17 cellular contexts compared by ENCODE assay signal in genomic region chr12:132205271-132206092, GRCh38.
DNase-seq lines count a peak whose midpoint lies in the region; ATAC-seq, FAIRE-seq and TF ChIP-seq lines count a peak whose summit lies in the region.
"Had no signal": no experiment of that assay in that cellular context is flagged by ENCODE, and none has a peak within 500 bp of the region (broad histone marks: within the 10 kb centered on the region; RNA-seq: fewer than 3 reads in every experiment).

No MANE protein-coding gene starts in this region.

- H3K27me3 ChIP-seq in GM12878 (replicated peaks in 1 of 2; ENCODE audit: control insufficient read depth in 2 of 2, insufficient read depth in 2 of 2, low read length in 1 of 2): peaks cover 0 to 5% of the 10 kb centered on the region in 2 experiments; a peak in 3 of 4 replicates
- peaks cover 15% of the 10 kb centered on the region for H3K27me3 ChIP-seq in MM.1S (replicated peaks; ENCODE audit: insufficient read depth, low read length)

- intact Hi-C loops in GM12878 (cut with micrococcal nuclease; ENCODE audit: unreplicated experiment) (no loop called here), CD14-positive monocyte (cut with micrococcal nuclease) (no loop called here)

- peaks cover 56% of the 10 kb centered on the region for H3K27me3 Mint-ChIP-seq in stimulated activated naive CD8-positive, alpha-beta T cell treated with anti-CD3 and anti-CD28 coated beads, Interleukin-15, amount 100 ng/mL, for 72 hours
- H3K27me3 Mint-ChIP-seq in nephron (ENCODE audit: low read depth) (peaks cover 83% of the 10 kb centered on the region), CD14-positive monocyte (ENCODE audit: low read depth in 3 of 3) (peaks cover 34 to 45% (median 40%) of the 10 kb centered on the region in 3 donors)

- H3K4me3 ChIP-seq in GM12878 (no peak overlapping the region), MM.1S (ENCODE audit: low read length) (no peak overlapping the region)
- H3K4me3 ChIP-seq: uterus had no signal

- no peaks in the 10 kb centered on the region for H4K20me1 ChIP-seq in GM12878 (ENCODE audit: control insufficient read depth, insufficient read depth)
- no peaks in the 10 kb centered on the region for H4K20me1 ChIP-seq in MM.1S (ENCODE audit: insufficient read depth, low read length)

- H3K4me2 ChIP-seq in GM12878 (ENCODE audit: control insufficient read depth, insufficient read depth) (peak overlapping the region; percentile 42), MM.1S (ENCODE audit: low read depth, low read length) (no peak overlapping the region)

- in situ Hi-C loops in GM12878 (cut with MboI): no loop called here

- SMC1A ChIA-PET in GM12878 (lab: Charles Lee; ENCODE audit: uncharacterized antibody, unreplicated experiment): no interaction called here

- POLR2A ChIA-PET in GM12878 (lab: Charles Lee): no interaction called here

- FAIRE-seq in GM12878 (lab: Jason Lieb, UNC): no peak
- FAIRE-seq: bronchial epithelial cell had no signal

- H3K36me3 Mint-ChIP-seq in nephron (ENCODE audit: low read depth) (no peaks in the 10 kb centered on the region), CD14-positive monocyte (no peaks in the 10 kb centered on the region)

- WGBS in GM12878 (ENCODE audit: insufficient coverage, insufficient replicate concordance, low lambda C conversion rate, missing lambda C conversion rate): 16% methylated on average over 42 of the region's 54 CpGs

- BruUV-seq in GM12878 (replicated peaks; lab: Mats Ljungman, UMichigan): no TSS peak

- TF ChIP-seq CTCF in GM12878 (IDR thresholded peaks at IDR 0.05 in 2 of 3, conservative IDR thresholded peaks at IDR 0.05 in 1 of 3; ENCODE audit: control insufficient read depth in 2 of 3, extremely low read depth in 1 of 3, insufficient read depth in 1 of 3, low read depth in 3 of 3, low read length in 3 of 3) (no peak), nephron (IDR thresholded peaks at IDR 0.05; ENCODE audit: unreplicated experiment in 3 of 3) (no peak), MM.1S (IDR thresholded peaks at IDR 0.05; ENCODE audit: low read length) (no peak), CD14-positive monocyte (IDR thresholded peaks at IDR 0.05) (no peak)

- H3K4me1 ChIP-seq in GM12878 (ENCODE audit: control insufficient read depth, insufficient read depth, low read length): no peaks in the 10 kb centered on the region
- no peaks in the 10 kb centered on the region for H3K4me1 ChIP-seq in MM.1S (ENCODE audit: low read length)

- no peak overlapping the region for H3K27ac Mint-ChIP-seq in stimulated activated naive CD8-positive, alpha-beta T cell treated with anti-CD3 and anti-CD28 coated beads, Interleukin-15, amount 100 ng/mL, for 72 hours
- H3K27ac Mint-ChIP-seq in nephron (no peak overlapping the region), CD14-positive monocyte (no peak overlapping the region)
- H3K27ac Mint-ChIP-seq: activated T-helper 2 cell treated with anti-CD3 and anti-CD28 coated beads, Interferon-gamma antibody, Interleukin-2, Interleukin-4, amounts not matched to agents 10 μg/mL and 5 μg/mL and 100 μg/mL, durations not matched to agents 14 hours and 24 hours and 36 hours had no signal

- H3K36me3 ChIP-seq in GM12878 (ENCODE audit: control insufficient read depth in 2 of 2, insufficient read depth in 2 of 2, low read length in 1 of 2) (no peaks in the 10 kb centered on the region), MM.1S (replicated peaks; ENCODE audit: insufficient read depth, low read length) (no peaks in the 10 kb centered on the region)
- H3K36me3 ChIP-seq: uterus had no signal

- RAD21 ChIA-PET in GM12878 (lab: Charles Lee; ENCODE audit: unreplicated experiment): no interaction called here

- no peak for TF ChIP-seq POLR2A in GM12878 (IDR thresholded peaks at IDR 0.05; ENCODE audit: low read depth, low read length)

- H2AFZ ChIP-seq in GM12878 (ENCODE audit: control insufficient read depth, low read depth, low read length): no peak overlapping the region
- H2AFZ ChIP-seq in MM.1S (ENCODE audit: low read length): no peak overlapping the region

- ATAC-seq in stimulated activated naive CD8-positive, alpha-beta T cell treated with anti-CD3 and anti-CD28 coated beads, Interleukin-15, amount 100 ng/mL, for 72 hours: peak; percentile 20
- no peak for ATAC-seq in stimulated activated naive CD8-positive, alpha-beta T cell treated with anti-CD3 and anti-CD28 coated beads, Interleukin-15, Interleukin-2, amounts not matched to agents 100 U/mL and 50 U/mL, for 24 hours
- peak; percentile 49 for ATAC-seq in GM12878
- ATAC-seq: left lobe of liver had no signal

- TF ChIP-seq EP300 in GM12878 (IDR thresholded peaks at IDR 0.05; ENCODE audit: borderline replicate concordance in 1 of 2, control insufficient read depth in 1 of 2, low read depth in 2 of 2, low read length in 2 of 2): no peak

- no peaks in the 10 kb centered on the region for H3K9me2 ChIP-seq in MM.1S (replicated peaks; ENCODE audit: insufficient read depth, low read length)

- peak overlapping the region in 1 of 2 donors; percentile 68 for H3K4me3 Mint-ChIP-seq in stimulated activated naive CD8-positive, alpha-beta T cell treated with anti-CD3 and anti-CD28 coated beads, Interleukin-15, amount 100 ng/mL, for 72 hours
- H3K4me3 Mint-ChIP-seq in nephron (peak overlapping the region; percentile 1 to 78 (median 59)), CD14-positive monocyte (peak overlapping the region in 1 of 2 donors; percentile 77)

- H3K9ac ChIP-seq in GM12878 (ENCODE audit: control insufficient read depth, insufficient read depth, low read length): no peak overlapping the region
- no peak overlapping the region for H3K9ac ChIP-seq in MM.1S (ENCODE audit: low read length)

- no peak for DNase-seq in stimulated activated naive CD8-positive, alpha-beta T cell treated with anti-CD3 and anti-CD28 coated beads, Interleukin-15, amount 100 ng/mL, for 72 hours
- no peak for DNase-seq in stimulated activated naive CD8-positive, alpha-beta T cell treated with anti-CD3 and anti-CD28 coated beads, Interleukin-15, Interleukin-2, amounts not matched to agents 100 U/mL and 50 U/mL, for 24 hours
- DNase-seq in GM12878 (ENCODE audit: low read depth, low spot score): no peak
- no peak for DNase-seq in activated CD8-positive, alpha-beta memory T cell treated with anti-CD3 and anti-CD28 coated beads, Interleukin-2, amount 50 U/mL, for 4 hours
- DNase-seq in MM.1S: no peak
- no peak for DNase-seq in activated T-cell treated with anti-CD3 and anti-CD28 coated beads for 4 hours
- DNase-seq in CD14-positive monocyte (ENCODE audit: low spot score): no peak
- DNase-seq: glutamatergic neuron; NCI-H1092 treated with DMSO at 0.1 percent for 48 hours; NCI-H446 treated with DMSO at 0.1 percent for 48 hours; stimulated activated CD8-positive, alpha-beta memory T cell treated with anti-CD3 and anti-CD28 coated beads, Interleukin-4, amount 100 ng/mL, for 48 hours; T-helper 2 cell; uterus had no signal

- H3K27ac ChIP-seq in GM12878 (ENCODE audit: control insufficient read depth, insufficient read depth): no peak overlapping the region
- H3K27ac ChIP-seq in MM.1S (ENCODE audit: low read length): no peak overlapping the region
- H3K27ac ChIP-seq: uterus had no signal

- H3K4me1 Mint-ChIP-seq in stimulated activated naive CD8-positive, alpha-beta T cell treated with anti-CD3 and anti-CD28 coated beads, Interleukin-15, amount 100 ng/mL, for 72 hours: peaks cover 22% of the 10 kb centered on the region
- H3K4me1 Mint-ChIP-seq in nephron: peaks cover 10% of the 10 kb centered on the region
- H3K4me1 Mint-ChIP-seq in CD14-positive monocyte: no peaks in the 10 kb centered on the region

- H3K9me3 Mint-ChIP-seq in stimulated activated naive CD8-positive, alpha-beta T cell treated with anti-CD3 and anti-CD28 coated beads, Interleukin-15, amount 100 ng/mL, for 72 hours: no peaks in the 10 kb centered on the region
- H3K9me3 Mint-ChIP-seq in nephron (peaks cover 9% of the 10 kb centered on the region), CD14-positive monocyte (peaks cover 0 to 12% (median 4%) of the 10 kb centered on the region in 7 donors)
- H3K9me3 Mint-ChIP-seq: activated T-helper 2 cell treated with anti-CD3 and anti-CD28 coated beads, Interferon-gamma antibody, Interleukin-2, Interleukin-4, amounts not matched to agents 10 μg/mL and 5 μg/mL and 100 μg/mL, durations not matched to agents 14 hours and 24 hours and 36 hours had no signal

- no peaks in the 10 kb centered on the region for H3K79me2 ChIP-seq in GM12878 (ENCODE audit: control insufficient read depth, insufficient read depth, low read length)
- H3K79me2 ChIP-seq in MM.1S (ENCODE audit: low read length): no peaks in the 10 kb centered on the region

- H3K9me3 ChIP-seq in GM12878 (replicated peaks; ENCODE audit: control insufficient read depth, insufficient read depth, low read length) (no peaks in the 10 kb centered on the region; the same call in 2 of the 3 replicates), MM.1S (replicated peaks; ENCODE audit: insufficient read depth, low read length) (no peaks in the 10 kb centered on the region)
- H3K9me3 ChIP-seq: uterus had no signal

- CTCF ChIA-PET in GM12878 (lab: Yijun Ruan, JAX): no interaction called here

- no peak for TF ChIP-seq RAD21 in GM12878 (IDR thresholded peaks at IDR 0.05; ENCODE audit: insufficient read depth, low read depth, low read length)

- no peaks in the 10 kb centered on the region for H3F3A ChIP-seq in MM.1S (ENCODE audit: insufficient read depth, low read length)

TF ChIP-seq in GM12878, 131 proteins besides CTCF, POLR2A, EP300 and RAD21 (continues in another document):
- TF ChIP-seq MEF2B (IDR thresholded peaks at IDR 0.05; ENCODE audit: partially characterized antibody, poor library complexity, severe bottlenecking): peak; percentile 28
